In the genomic region with DNA sequence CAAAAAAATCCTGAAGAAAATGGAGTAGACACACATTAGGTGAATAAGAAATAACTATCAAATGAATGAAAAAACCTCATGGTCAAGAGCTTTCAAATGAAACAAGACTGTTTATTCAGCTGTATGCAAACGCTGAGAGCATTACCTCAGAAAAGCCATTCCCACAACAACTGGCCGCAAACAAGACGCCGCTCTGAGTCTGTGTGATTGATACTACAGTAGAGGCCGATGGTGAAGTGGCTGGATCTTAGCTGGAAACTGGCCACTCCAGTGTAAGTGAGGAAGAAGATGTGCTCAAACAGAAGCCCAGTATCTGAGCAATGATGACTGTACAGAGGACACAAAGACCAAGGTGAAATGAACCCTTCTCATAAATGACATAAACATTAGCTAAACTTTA, we compare ENCODE assay signal across 17 cellular contexts.
"Had no signal": no experiment of that assay in that cellular context is flagged by ENCODE, and none has a peak within 500 bp of the region (broad histone marks: within the 10 kb centered on the region; RNA-seq: fewer than 3 reads in every experiment).

No MANE protein-coding gene starts in this region.

- H3K27me3 ChIP-seq: brain microvascular endothelial cell, suprapubic skin had no signal

- H3K36me3 Mint-ChIP-seq: activated naive CD4-positive, alpha-beta T cell treated with anti-CD3 and anti-CD28 coated beads, Interleukin-2, amount 50 U/mL, for 72 hours; type B pancreatic cell had no signal

- H3K4me3 Mint-ChIP-seq: type B pancreatic cell had no signal

- H3K4me1 ChIP-seq: parathyroid adenoma had no signal

- H3K27ac Mint-ChIP-seq: activated naive CD4-positive, alpha-beta T cell treated with anti-CD3 and anti-CD28 coated beads, Interleukin-2, amount 50 U/mL, for 72 hours; type B pancreatic cell had no signal

- H3K27ac ChIP-seq: brain microvascular endothelial cell, parathyroid adenoma, suprapubic skin had no signal

- H3K27me3 Mint-ChIP-seq: type B pancreatic cell had no signal

- H3K9ac ChIP-seq: parathyroid adenoma had no signal

- DNase-seq: activated CD4-positive, CD25-positive, alpha-beta regulatory T cell; activated effector memory CD4-positive, alpha-beta T cell treated with anti-CD3 and anti-CD28 coated beads, Interleukin-2, amount 50 U/mL, for 16 hours; amniotic stem cell; brain microvascular endothelial cell; cerebellar nuclear complex; glutamatergic neuron; left colon; midbrain; stimulated activated CD4-positive, alpha-beta T cell treated with anti-CD3 and anti-CD28 coated beads, Interleukin-4, amount 100 ng/mL, for 1 hour; stimulated activated CD8-positive, alpha-beta memory T cell treated with anti-CD3 and anti-CD28 coated beads, Interleukin-4, amount 100 ng/mL, for 48 hours; stimulated activated naive CD8-positive, alpha-beta T cell treated with anti-CD3 and anti-CD28 coated beads, Interleukin-15, Interleukin-2, amounts not matched to agents 100 U/mL and 50 U/mL, for 24 hours had no signal

- H3K9me3 Mint-ChIP-seq: activated naive CD4-positive, alpha-beta T cell treated with anti-CD3 and anti-CD28 coated beads, Interleukin-2, amount 50 U/mL, for 72 hours; type B pancreatic cell had no signal

- ATAC-seq: activated naive CD4-positive, alpha-beta T cell treated with anti-CD3 and anti-CD28 coated beads, Interleukin-2, amount 50 U/mL, for 72 hours; esophagus mucosa; left colon; stimulated activated naive CD8-positive, alpha-beta T cell treated with anti-CD3 and anti-CD28 coated beads, Interleukin-15, Interleukin-2, amounts not matched to agents 100 U/mL and 50 U/mL, for 24 hours had no signal

- H3K9me3 ChIP-seq: suprapubic skin had no signal

- H3K36me3 ChIP-seq: brain microvascular endothelial cell, suprapubic skin had no signal

- H3K4me3 ChIP-seq: lung, suprapubic skin had no signal
